In the genomic region with DNA sequence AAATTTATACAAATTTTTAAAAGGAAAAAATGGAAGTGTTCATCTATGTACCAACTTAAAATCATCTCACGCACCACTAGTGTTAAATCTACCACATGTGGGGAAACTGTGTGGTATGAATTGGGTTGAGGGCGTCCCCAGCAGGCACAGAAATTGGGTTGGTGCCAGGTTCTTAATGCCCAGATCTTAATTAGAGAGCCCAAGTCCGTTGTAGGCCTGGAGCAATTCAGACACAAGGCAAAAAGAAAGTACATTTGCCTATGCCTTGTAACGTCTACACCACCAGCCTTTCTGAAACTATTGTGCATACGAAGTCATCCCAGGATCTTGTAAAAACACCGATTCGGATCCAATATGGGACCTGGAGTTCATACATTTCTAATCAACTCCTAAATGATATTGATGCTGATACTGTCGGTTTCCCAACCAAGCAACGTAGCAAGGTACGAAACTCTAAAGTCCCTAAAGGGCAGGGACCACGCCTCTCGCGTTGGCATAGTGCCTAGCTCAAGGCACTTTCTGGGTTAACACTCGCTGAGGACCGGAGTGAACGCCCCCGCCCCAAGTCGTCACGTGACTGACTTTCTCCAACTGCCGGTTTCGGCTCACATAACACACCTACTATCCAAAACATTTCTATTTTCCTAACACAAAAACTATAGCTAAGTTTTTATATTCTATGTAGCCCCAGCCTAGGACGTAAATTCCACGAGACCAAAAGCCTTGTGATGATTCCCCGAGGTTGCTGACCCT, we compare ENCODE assay signal across 8 cellular contexts. TPM values are rescaled to one million over a fixed set of nuclear protein-coding genes. Genes with fewer than 3 reads are reported as not detected.
DNase-seq lines count a peak whose midpoint lies in the region; ATAC-seq and TF ChIP-seq lines count a peak whose summit lies in the region.

No MANE protein-coding gene starts in this region.

- H3K4me3 ChIP-seq in right lobe of liver: peak overlapping the region; percentile 83 to 97 (median 89)

- WGBS in right lobe of liver (ENCODE audit: insufficient coverage, low coverage, low lambda C conversion rate, missing lambda C conversion rate): 4% methylated on average over 22 of the region's 24 CpGs

- no peak for TF ChIP-seq CTCF in right lobe of liver (IDR thresholded peaks at IDR 0.05)

- no peaks in the 10 kb centered on the region for H3K9me3 Mint-ChIP-seq in activated CD4-positive, alpha-beta T cell treated with anti-CD3 and anti-CD28 coated beads, Interleukin-2, amount 10 ng/mL, durations not matched to agents 24 days and 14 days

- H3K27ac ChIP-seq in right lobe of liver: peak overlapping the region; percentile 90 to 99 (median 99)

- ATAC-seq in HG03095 (IDR thresholded peaks at IDR 0.05; ENCODE audit: unreplicated experiment) (peak; percentile 32), right lobe of liver (peak; percentile 60 to 71 (median 68))

- H3K27me3 Mint-ChIP-seq in activated CD4-positive, alpha-beta T cell treated with anti-CD3 and anti-CD28 coated beads, Interleukin-2, amount 10 ng/mL, durations not matched to agents 24 days and 14 days: no peaks in the 10 kb centered on the region

- intact Hi-C loops in activated CD4-positive, alpha-beta T cell treated with anti-CD3 and anti-CD28 coated beads, Interleukin-2, amount 10 ng/mL, durations not matched to agents 24 days and 14 days (cut with micrococcal nuclease): loop anchor here (2.0 to 10.0 kb wide), 4 partner anchors 133 to 427 kb away; a partner anchor contains a TSS
- intact Hi-C loops in right lobe of liver (cut with DNase I): no loop called here

- peaks cover 23% of the 10 kb centered on the region for H3K36me3 Mint-ChIP-seq in activated CD4-positive, alpha-beta T cell treated with anti-CD3 and anti-CD28 coated beads, Interleukin-2, amount 10 ng/mL, durations not matched to agents 24 days and 14 days (ENCODE audit: low read depth)

- peaks cover 0 to 12% (median 0%) of the 10 kb centered on the region in 4 donors for H3K36me3 ChIP-seq in right lobe of liver

- H3K4me3 Mint-ChIP-seq in activated CD4-positive, alpha-beta T cell treated with anti-CD3 and anti-CD28 coated beads, Interleukin-2, amount 10 ng/mL, durations not matched to agents 24 days and 14 days: peak overlapping the region; percentile 98

- no peak for TF ChIP-seq POLR2A in right lobe of liver (IDR thresholded peaks at IDR 0.05)

- H3K27ac Mint-ChIP-seq in activated CD4-positive, alpha-beta T cell treated with anti-CD3 and anti-CD28 coated beads, Interleukin-2, amount 10 ng/mL, durations not matched to agents 24 days and 14 days: peak overlapping the region; percentile 97

- peaks cover 0 to 31% (median 14%) of the 10 kb centered on the region in 4 donors for H3K4me1 ChIP-seq in right lobe of liver

- no peaks in the 10 kb centered on the region for H3K27me3 ChIP-seq in right lobe of liver

- DNase-seq in SIG-M5 treated with dmso at 0.1 percent for 504 hours (lab: John Stamatoyannopoulos, UW; ENCODE audit: unreplicated experiment): peak; percentile 68
- DNase-seq in SIG-M5 (lab: John Stamatoyannopoulos, UW): no peak
- peak; percentile 24 to 72 for DNase-seq in NCI-H446 (lab: John Stamatoyannopoulos, UW)
- peak; percentile 92 for DNase-seq in activated CD4-positive, alpha-beta T cell treated with anti-CD3 and anti-CD28 coated beads, Interleukin-2, amount 10 ng/mL, durations not matched to agents 24 days and 14 days
- DNase-seq in dedifferentiated amniotic fluid mesenchymal stem cell (ENCODE audit: extremely low spot score): peak; percentile 71
- peak; percentile 82 to 87 (median 83) for DNase-seq in right lobe of liver
- DNase-seq in stimulated activated CD4-positive, alpha-beta T cell treated with anti-CD3 and anti-CD28 coated beads, TNF-alpha, amount 100 ng/mL, for 1 hour (ENCODE audit: low read depth in 3 of 3, low spot score in 1 of 3): peak; percentile 35 to 56 (median 45)

- H3K4me1 Mint-ChIP-seq in activated CD4-positive, alpha-beta T cell treated with anti-CD3 and anti-CD28 coated beads, Interleukin-2, amount 10 ng/mL, durations not matched to agents 24 days and 14 days: peaks cover 27% of the 10 kb centered on the region

- no peaks in the 10 kb centered on the region for H3K9me3 ChIP-seq in right lobe of liver

RNA-seq across cellular contexts. Expression of a gene that starts 0.9 kb away (rescaled TPM):
- total RNA-seq in activated CD4-positive, alpha-beta T cell treated with anti-CD3 and anti-CD28 coated beads, Interleukin-2, amount 10 ng/mL, durations not matched to agents 24 days and 14 days: 256 and 266 TPM in 2 replicates
- total RNA-seq in right lobe of liver: 100 to 1,000 TPM; 128 to 214 (median 169) TPM

RNA-seq across cellular contexts. Expression of a gene that starts 48.7 kb away (rescaled TPM):
- not detected in 2 replicates for total RNA-seq in activated CD4-positive, alpha-beta T cell treated with anti-CD3 and anti-CD28 coated beads, Interleukin-2, amount 10 ng/mL, durations not matched to agents 24 days and 14 days
- not detected for total RNA-seq in right lobe of liver

RNA-seq across cellular contexts. Expression of a gene that starts 55.7 kb away (rescaled TPM):
- 13.6 and 14.4 TPM in 2 replicates for total RNA-seq in activated CD4-positive, alpha-beta T cell treated with anti-CD3 and anti-CD28 coated beads, Interleukin-2, amount 10 ng/mL, durations not matched to agents 24 days and 14 days
- total RNA-seq in right lobe of liver: 10 to 100 TPM in 2 of 6 experiments, 1 to 10 TPM in 4; 6.7 to 13.4 (median 7.5) TPM
